ENCODE assay signal across 17 cellular contexts in genomic region chr14:105053996-105054395, GRCh38. TPM values are rescaled to one million over a fixed set of nuclear protein-coding genes. Genes with fewer than 3 reads are reported as not detected.
A peak's percentile ranks its signal among the peaks of the same experiment; 100 is the strongest.
DNase-seq lines count a peak whose midpoint lies in the region; ATAC-seq and TF ChIP-seq lines count a peak whose summit lies in the region.
"Had no signal": no experiment of that assay in that cellular context is flagged by ENCODE, and none has a peak within 500 bp of the region (broad histone marks: within the 10 kb centered on the region; RNA-seq: fewer than 3 reads in every experiment).

No MANE protein-coding gene starts in this region.

- H4K5ac ChIP-seq in IMR-90 (ENCODE audit: low read depth, low read length), result no peak overlapping the region

- POLR2A ChIA-PET in IMR-90 (lab: Charles Lee; ENCODE audit: unreplicated experiment), result no interaction called here
- POLR2A ChIA-PET in naive thymus-derived CD4-positive, alpha-beta T cell (lab: Charles Lee), result interaction anchor here (0.8 to 1.4 kb wide), 3 partner anchors 9 to 27 kb away, joined by 3 to 11 read pairs (median 5); partner anchors contain the start of gene GPR132

- H3K4me3 Mint-ChIP-seq in activated T-cell treated with anti-CD3 and anti-CD28 coated beads, Interleukin-2, amount 50 U/mL, for 4 hours, result no peak overlapping the region
- H3K4me3 Mint-ChIP-seq in CD14-positive monocyte, result no peak overlapping the region
- no peak overlapping the region for H3K4me3 Mint-ChIP-seq in naive thymus-derived CD4-positive, alpha-beta T cell
- H3K4me3 Mint-ChIP-seq: HFFc6 had no signal

- no peak overlapping the region for H3K4ac ChIP-seq in IMR-90 (ENCODE audit: low read depth, low read length)

- H3K27me3 Mint-ChIP-seq in activated T-cell treated with anti-CD3 and anti-CD28 coated beads, Interleukin-2, amount 50 U/mL, for 4 hours (ENCODE audit: low read depth), result no peaks in the 10 kb centered on the region
- H3K27me3 Mint-ChIP-seq in CD14-positive monocyte (ENCODE audit: low read depth in 3 of 3), result no peaks in the 10 kb centered on the region
- H3K27me3 Mint-ChIP-seq in naive thymus-derived CD4-positive, alpha-beta T cell, result no peaks in the 10 kb centered on the region

- H2BK5ac ChIP-seq in IMR-90 (ENCODE audit: low read depth, low read length, poor library complexity, severe bottlenecking), result no peak overlapping the region

- H3K9me3 ChIP-seq in IMR-90 (ENCODE audit: control insufficient read depth, insufficient read depth, low read length) (no peaks in the 10 kb centered on the region), adrenal gland (replicated peaks in 1 of 3) (no peaks in the 10 kb centered on the region)
- no peaks in the 10 kb centered on the region for H3K9me3 ChIP-seq in naive thymus-derived CD4-positive, alpha-beta T cell (ENCODE audit: control insufficient read depth in 2 of 3, low read length in 3 of 3)

- H3K79me1 ChIP-seq in IMR-90 (ENCODE audit: low read depth in 1 of 2, low read length in 2 of 2), result no peaks in the 10 kb centered on the region

- no peaks in the 10 kb centered on the region for H4K20me1 ChIP-seq in IMR-90 (ENCODE audit: insufficient read depth, low read length)

- H3K27ac ChIP-seq in IMR-90 (ENCODE audit: insufficient read depth, low read length), result no peak overlapping the region
- no peak overlapping the region for H3K27ac ChIP-seq in naive thymus-derived CD4-positive, alpha-beta T cell (ENCODE audit: low read depth, low read length)
- H3K27ac ChIP-seq in adrenal gland, result no peak overlapping the region

- H3K4me2 ChIP-seq in IMR-90 (ENCODE audit: low read depth, low read length), result no peak overlapping the region

- TF ChIP-seq CTCF in CD14-positive monocyte (IDR thresholded peaks at IDR 0.05) (no peak), IMR-90 (conservative IDR thresholded peaks at IDR 0.05; ENCODE audit: low read depth, low read length) (no peak), adrenal gland (IDR thresholded peaks at IDR 0.05) (no peak), GM13977 (IDR thresholded peaks at IDR 0.05; ENCODE audit: extremely low read depth, insufficient read depth, missing control alignments) (no peak)

- no peak overlapping the region for H4K91ac ChIP-seq in IMR-90 (ENCODE audit: insufficient read depth, low read depth, low read length)

- no peak overlapping the region for H2BK15ac ChIP-seq in IMR-90 (ENCODE audit: low read depth, low read length)

- intact Hi-C loops in CD14-positive monocyte (cut with micrococcal nuclease) (no loop called here), IMR-90 (cut with micrococcal nuclease) (no loop called here), adrenal gland (cut with DNase I) (no loop called here)
- intact Hi-C loops in naive thymus-derived CD4-positive, alpha-beta T cell (cut with micrococcal nuclease), result no loop called here

- H2BK20ac ChIP-seq in IMR-90 (ENCODE audit: low read depth, low read length), result no peak overlapping the region

- no peak overlapping the region for H3K4me3 ChIP-seq in IMR-90 (ENCODE audit: insufficient read depth, low read depth, low read length)
- H3K4me3 ChIP-seq in naive thymus-derived CD4-positive, alpha-beta T cell (ENCODE audit: low read length), result no peak overlapping the region
- no peak overlapping the region for H3K4me3 ChIP-seq in adrenal gland

- no peak overlapping the region for H2BK120ac ChIP-seq in IMR-90 (ENCODE audit: low read depth, low read length)

- H3K36me3 ChIP-seq in IMR-90 (ENCODE audit: control insufficient read depth, insufficient read depth, low read length) (no peaks in the 10 kb centered on the region), adrenal gland (replicated peaks in 1 of 2) (no peaks in the 10 kb centered on the region)
- H3K36me3 ChIP-seq in naive thymus-derived CD4-positive, alpha-beta T cell (ENCODE audit: control insufficient read depth in 2 of 3, insufficient read depth in 3 of 3, low read length in 3 of 3), result peaks cover 10 to 65% (median 20%) of the 10 kb centered on the region in 3 experiments

- dilution Hi-C loops in IMR-90 (cut with HindIII; ENCODE audit: low sequenced_read_pairs, unreplicated experiment), result loop anchor here (10.0 kb wide), 1 partner anchor 119 kb away; no protein-coding TSS in a partner anchor

- no peak overlapping the region for H3K18ac ChIP-seq in IMR-90 (ENCODE audit: low read depth, low read length)

- H3K36me3 Mint-ChIP-seq in activated T-cell treated with anti-CD3 and anti-CD28 coated beads, Interleukin-2, amount 50 U/mL, for 4 hours (ENCODE audit: insufficient read depth), result peaks cover 28% of the 10 kb centered on the region
- peaks cover 72 to 93% of the 10 kb centered on the region in 2 donors for H3K36me3 Mint-ChIP-seq in CD14-positive monocyte
- H3K36me3 Mint-ChIP-seq in naive thymus-derived CD4-positive, alpha-beta T cell, result peaks cover 8 to 34% (median 12%) of the 10 kb centered on the region in 5 donors

- no peak overlapping the region for H3K23ac ChIP-seq in IMR-90 (ENCODE audit: low read depth, low read length)

- no TSS peak for BruUV-seq in IMR-90 (replicated peaks; lab: Mats Ljungman, UMichigan)

- WGBS in IMR-90 (ENCODE audit: extremely low coverage in 2 of 2, insufficient read length in 1 of 2), 2 experiments, result 93% methylated on average over 11 of the region's 15 CpGs; no CpG with 5 or more reads in 1 of the 2 experiments
- 89 to 92% (median 90%) methylated on average over 11 to 15 of the region's 15 CpGs for WGBS in adrenal gland, 4 donors

- H2AK5ac ChIP-seq in IMR-90 (ENCODE audit: low read depth, low read length), result no peak overlapping the region

- H3K4me1 ChIP-seq in IMR-90 (ENCODE audit: control insufficient read depth, insufficient read depth, low read length) (peaks cover 3% of the 10 kb centered on the region; the same call in 1 of the 2 replicates), adrenal gland (replicated peaks in 1 of 2) (no peaks in the 10 kb centered on the region)
- H3K4me1 ChIP-seq in naive thymus-derived CD4-positive, alpha-beta T cell (ENCODE audit: control insufficient read depth in 2 of 2, insufficient read depth in 2 of 2, low read length in 2 of 2), result peaks cover 4 to 7% of the 10 kb centered on the region in 2 donors

- H3K56ac ChIP-seq in IMR-90 (ENCODE audit: extremely low read depth, insufficient read depth, low read length), result no peak overlapping the region

- H3K14ac ChIP-seq in IMR-90 (replicated peaks; ENCODE audit: low read depth, low read length), result no peak overlapping the region

- no peak overlapping the region for H4K8ac ChIP-seq in IMR-90 (ENCODE audit: low read depth in 2 of 2, low read length in 2 of 2)

- DNase-seq in activated T-cell treated with anti-CD3 and anti-CD28 coated beads, Interleukin-2, amount 50 U/mL, for 1 hour, result peak; percentile 19
- no peak for DNase-seq in activated T-cell treated with anti-CD3 and anti-CD28 coated beads, Interleukin-2, amount 50 U/mL, for 4 hours
- DNase-seq in CD14-positive monocyte (ENCODE audit: low spot score) (no peak), IMR-90 (no peak), T1000 (lab: John Stamatoyannopoulos, UW) (no peak), adrenal gland (no peak), GM13977 (ENCODE audit: low spot score) (no peak)
- no peak for DNase-seq in naive thymus-derived CD4-positive, alpha-beta T cell
- DNase-seq: DMS 273 treated with DMSO at 0.1 percent for 48 hours, GDM1, HFFc6, Kasumi-1, MM.1S, NCI-H1105, NCI-H1694, NCI-H2227 treated with DMSO at 0.1 percent for 48 hours had no signal

- H3K27ac Mint-ChIP-seq in CD14-positive monocyte, result peak overlapping the region in 4 of 7 donors; percentile 28 to 58 (median 42)
- peak overlapping the region in 5 of 9 donors; percentile 32 to 86 (median 41) for H3K27ac Mint-ChIP-seq in naive thymus-derived CD4-positive, alpha-beta T cell
- H3K27ac Mint-ChIP-seq: HFFc6 had no signal

- no peak overlapping the region for H2AFZ ChIP-seq in IMR-90 (replicated peaks; ENCODE audit: low read length, poor library complexity)

- ATAC-seq in activated T-cell treated with anti-CD3 and anti-CD28 coated beads, Interleukin-2, amount 50 U/mL, for 4 hours, result no peak
- no peak for ATAC-seq in IMR-90 (ENCODE audit: low read depth)
- no peak for ATAC-seq in naive thymus-derived CD4-positive, alpha-beta T cell

- H2AK9ac ChIP-seq in IMR-90 (replicated peaks; ENCODE audit: low read depth, low read length, poor library complexity), result peak overlapping the region; percentile 50

- no peaks in the 10 kb centered on the region for H3K9me1 ChIP-seq in IMR-90 (ENCODE audit: insufficient read depth, low read length)

- H3K9me3 Mint-ChIP-seq in activated T-cell treated with anti-CD3 and anti-CD28 coated beads, Interleukin-2, amount 50 U/mL, for 4 hours, result no peaks in the 10 kb centered on the region
- H3K9me3 Mint-ChIP-seq in CD14-positive monocyte, result peaks cover 0 to 3% (median 0%) of the 10 kb centered on the region in 7 donors
- peaks cover 0 to 2% (median 0%) of the 10 kb centered on the region in 11 donors for H3K9me3 Mint-ChIP-seq in naive thymus-derived CD4-positive, alpha-beta T cell
- H3K9me3 Mint-ChIP-seq: HFFc6 had no signal

- no peak for TF ChIP-seq POLR2A in IMR-90 (IDR thresholded peaks at IDR 0.05; ENCODE audit: low read depth, low read length)
- TF ChIP-seq POLR2A in adrenal gland (IDR thresholded peaks at IDR 0.05), result no peak

- H3K9ac ChIP-seq in IMR-90 (ENCODE audit: low read depth, low read length), result no peak overlapping the region

- CTCF ChIA-PET in IMR-90 (lab: Yijun Ruan, JAX), result no interaction called here
- CTCF ChIA-PET in naive thymus-derived CD4-positive, alpha-beta T cell (lab: Charles Lee), result interaction anchor here (1.6 to 1.7 kb wide), 2 partner anchors 21 to 31 kb away, joined by 5 read pairs; no protein-coding TSS in a partner anchor

- in situ Hi-C loops in IMR-90 (cut with MboI; ENCODE audit: low sequenced_read_pairs), result no loop called here
- in situ Hi-C loops in GM13977 (cut with MboI; ENCODE audit: low pct_unique_long_range_greater_than_20kb, low sequenced_read_pairs, unreplicated experiment), result no loop called here

- peaks cover 10% of the 10 kb centered on the region for H3K4me1 Mint-ChIP-seq in activated T-cell treated with anti-CD3 and anti-CD28 coated beads, Interleukin-2, amount 50 U/mL, for 4 hours (ENCODE audit: low read depth)
- peaks cover 18% of the 10 kb centered on the region for H3K4me1 Mint-ChIP-seq in CD14-positive monocyte
- peaks cover 9 to 26% (median 17%) of the 10 kb centered on the region in 7 donors for H3K4me1 Mint-ChIP-seq in naive thymus-derived CD4-positive, alpha-beta T cell

- TF ChIP-seq RAD21 in IMR-90 (IDR thresholded peaks at IDR 0.05; ENCODE audit: low read length), result no peak

- peaks cover 15% of the 10 kb centered on the region for H3K27me3 ChIP-seq in IMR-90 (ENCODE audit: control insufficient read depth, insufficient read depth, low read length)
- no peaks in the 10 kb centered on the region for H3K27me3 ChIP-seq in naive thymus-derived CD4-positive, alpha-beta T cell (ENCODE audit: control insufficient read depth in 2 of 2, insufficient read depth in 2 of 2, low read length in 2 of 2)
- peaks cover 12% of the 10 kb centered on the region for H3K27me3 ChIP-seq in adrenal gland

RNA-seq across cellular contexts. Expression of gene GPR132, which starts 11.2 kb away (rescaled TPM):
- total RNA-seq in activated T-cell treated with anti-CD3 and anti-CD28 coated beads, Interleukin-2, amount 50 U/mL, for 4 hours, result 10 to 100 TPM; 14.6 to 18.4 (median 16.8) TPM
- 10 to 100 TPM in 1 of 2 donors, 1 to 10 TPM in 1; 6.3 to 13.0 TPM for polyA plus RNA-seq in CD14-positive monocyte
- under 0.01 TPM in 2 replicates for total RNA-seq in IMR-90 (2012; rRNA removed)
- 0.10 and 0.19 TPM in 2 replicates for polyA plus RNA-seq in IMR-90 (2012; rRNA removed)
- polyA plus RNA-seq in IMR-90 (2012; cell fraction: cytosol; rRNA removed), result 0.15 and 0.43 TPM in 2 replicates
- 1.9 and 3.3 TPM in 2 replicates for polyA plus RNA-seq in IMR-90 (2012; cell fraction: nucleus; rRNA removed; ENCODE audit: low replicate concordance)
- total RNA-seq in naive thymus-derived CD4-positive, alpha-beta T cell, result 10 to 100 TPM; 37.8 to 58.7 (median 45.2) TPM
- 10 to 100 TPM in 1 of 2 donors, 1 to 10 TPM in 1; 9.3 to 40.2 TPM for polyA plus RNA-seq in naive thymus-derived CD4-positive, alpha-beta T cell
- total RNA-seq in adrenal gland, result 10 to 100 TPM in 1 of 8 donors, 1 to 10 TPM in 6, under 1 TPM in 1; 0.48 to 11.7 (median 2.0) TPM
- 1 to 10 TPM in 1 of 3 donors, under 1 TPM in 2; 0.57 to 1.8 (median 0.91) TPM for polyA plus RNA-seq in adrenal gland
- total RNA-seq: A172 had no signal

RNA-seq across cellular contexts. Expression of gene CDCA4, which starts 33.1 kb away (rescaled TPM):
- 10 to 100 TPM; 55.1 to 72.2 (median 58.3) TPM for total RNA-seq in activated T-cell treated with anti-CD3 and anti-CD28 coated beads, Interleukin-2, amount 50 U/mL, for 4 hours
- polyA plus RNA-seq in CD14-positive monocyte, result 10 to 100 TPM in 1 of 2 donors, 1 to 10 TPM in 1; 8.6 to 12.0 TPM
- total RNA-seq in IMR-90 (2012; rRNA removed), result 17.7 and 19.7 TPM in 2 replicates
- 18.6 and 21.4 TPM in 2 replicates for polyA plus RNA-seq in IMR-90 (2012; rRNA removed)
- 17.8 and 18.2 TPM in 2 replicates for polyA plus RNA-seq in IMR-90 (2012; cell fraction: cytosol; rRNA removed)
- 9.9 and 13.1 TPM in 2 replicates for polyA plus RNA-seq in IMR-90 (2012; cell fraction: nucleus; rRNA removed; ENCODE audit: low replicate concordance)
- 10 to 100 TPM; 12.7 to 47.8 (median 14.0) TPM for total RNA-seq in naive thymus-derived CD4-positive, alpha-beta T cell
- polyA plus RNA-seq in naive thymus-derived CD4-positive, alpha-beta T cell, result 10 to 100 TPM in 1 of 2 donors, 1 to 10 TPM in 1; 8.0 to 12.1 TPM
- total RNA-seq in adrenal gland, result 1 to 10 TPM in 7 of 8 donors, under 1 TPM in 1; 0.66 to 6.1 (median 3.9) TPM
- polyA plus RNA-seq in adrenal gland, result 1 to 10 TPM; 1.9 to 6.8 (median 4.9) TPM
